Comparison of ENCODE assay signal across 1 cellular context in the genomic region with DNA sequence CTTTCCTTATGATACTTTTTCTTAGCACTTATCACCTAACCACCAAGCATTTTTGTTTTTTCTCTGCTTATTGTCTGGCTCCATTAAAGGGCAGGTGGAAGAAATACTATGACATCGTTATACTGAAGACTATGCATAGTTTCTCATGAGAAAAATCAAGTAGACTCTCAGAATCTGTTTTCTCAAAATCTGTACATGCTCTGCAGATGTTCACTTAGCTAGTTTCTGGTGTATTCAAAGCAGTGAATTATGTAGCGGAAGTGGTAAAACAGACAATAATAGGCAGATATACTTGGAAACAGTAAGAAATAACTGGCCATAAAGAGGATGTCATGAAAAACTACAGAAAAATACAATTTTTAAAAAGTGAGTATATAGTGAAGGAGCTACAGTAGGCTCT.
TF ChIP-seq lines count a peak whose summit lies in the region.

No MANE protein-coding gene starts in this region.

TF ChIP-seq in IMR-90, 13 proteins besides CTCF, POLR2A, EP300 and RAD21:
- TF ChIP-seq FOS (IDR thresholded peaks at IDR 0.05; ENCODE audit: low read depth, low read length) = no peak
- no peak for TF ChIP-seq BHLHE40 (IDR thresholded peaks at IDR 0.05; ENCODE audit: low read depth, low read length)
- TF ChIP-seq, protein P1, sequence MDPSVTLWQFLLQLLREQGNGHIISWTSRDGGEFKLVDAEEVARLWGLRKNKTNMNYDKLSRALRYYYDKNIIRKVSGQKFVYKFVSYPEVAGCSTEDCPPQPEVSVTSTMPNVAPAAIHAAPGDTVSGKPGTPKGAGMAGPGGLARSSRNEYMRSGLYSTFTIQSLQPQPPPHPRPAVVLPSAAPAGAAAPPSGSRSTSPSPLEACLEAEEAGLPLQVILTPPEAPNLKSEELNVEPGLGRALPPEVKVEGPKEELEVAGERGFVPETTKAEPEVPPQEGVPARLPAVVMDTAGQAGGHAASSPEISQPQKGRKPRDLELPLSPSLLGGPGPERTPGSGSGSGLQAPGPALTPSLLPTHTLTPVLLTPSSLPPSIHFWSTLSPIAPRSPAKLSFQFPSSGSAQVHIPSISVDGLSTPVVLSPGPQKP (IDR thresholded peaks at IDR 0.05; ENCODE audit: borderline replicate concordance, low read depth, low read length) = no peak
- TF ChIP-seq NFE2L2 (IDR thresholded peaks at IDR 0.05; ENCODE audit: low read depth, low read length) = no peak
- TF ChIP-seq SMC3 (IDR thresholded peaks at IDR 0.05; ENCODE audit: low read depth, low read length) = no peak
- no peak for TF ChIP-seq RFX5 (IDR thresholded peaks at IDR 0.05; ENCODE audit: low read depth, low read length)
- TF ChIP-seq MAZ (IDR thresholded peaks at IDR 0.05; ENCODE audit: borderline replicate concordance, low read depth, low read length) = no peak
- TF ChIP-seq, protein P2, sequence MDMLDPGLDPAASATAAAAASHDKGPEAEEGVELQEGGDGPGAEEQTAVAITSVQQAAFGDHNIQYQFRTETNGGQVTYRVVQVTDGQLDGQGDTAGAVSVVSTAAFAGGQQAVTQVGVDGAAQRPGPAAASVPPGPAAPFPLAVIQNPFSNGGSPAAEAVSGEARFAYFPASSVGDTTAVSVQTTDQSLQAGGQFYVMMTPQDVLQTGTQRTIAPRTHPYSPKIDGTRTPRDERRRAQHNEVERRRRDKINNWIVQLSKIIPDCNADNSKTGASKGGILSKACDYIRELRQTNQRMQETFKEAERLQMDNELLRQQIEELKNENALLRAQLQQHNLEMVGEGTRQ (IDR thresholded peaks at IDR 0.05; ENCODE audit: low read depth, low read length) = no peak
- no peak for TF ChIP-seq RCOR1 (IDR thresholded peaks at IDR 0.05; ENCODE audit: insufficient replicate concordance, low read length)
- no peak for TF ChIP-seq MXI1 (IDR thresholded peaks at IDR 0.05; ENCODE audit: borderline replicate concordance, low read depth, low read length)
- TF ChIP-seq CHD1 (IDR thresholded peaks at IDR 0.05; ENCODE audit: low read depth, low read length) = no peak
- no peak for TF ChIP-seq MAFK (IDR thresholded peaks at IDR 0.05; ENCODE audit: low read depth, low read length)
- TF ChIP-seq CEBPB (IDR thresholded peaks at IDR 0.05; ENCODE audit: low read depth, low read length) = no peak
